In genomic region chr7:44112997-44113763, GRCh38 we compare ENCODE assay signal across 24 cellular contexts. TPM values are rescaled to one million over a fixed set of nuclear protein-coding genes. Genes with fewer than 3 reads are reported as not detected.
DNase-seq lines count a peak whose midpoint lies in the region; ATAC-seq, FAIRE-seq and TF ChIP-seq lines count a peak whose summit lies in the region.
"Had no signal": no experiment of that assay in that cellular context is flagged by ENCODE, and none has a peak within 500 bp of the region (broad histone marks: within the 10 kb centered on the region; RNA-seq: fewer than 3 reads in every experiment).

No MANE protein-coding gene starts in this region.

- H3K9me2 ChIP-seq in SK-N-SH: no peaks in the 10 kb centered on the region

- H3K9me3 ChIP-seq in SK-N-SH (no peaks in the 10 kb centered on the region), HEK293 (ENCODE audit: control insufficient read depth, insufficient read depth, low read depth, low read length) (no peaks in the 10 kb centered on the region), K562 (replicated peaks; ENCODE audit: control insufficient read depth, insufficient read depth, low read depth, low read length) (no peaks in the 10 kb centered on the region), stomach (no peaks in the 10 kb centered on the region)
- no peaks in the 10 kb centered on the region for H3K9me3 ChIP-seq in CD4-positive, alpha-beta memory T cell (ENCODE audit: control insufficient read depth in 1 of 2, low read length in 2 of 2)
- H3K9me3 ChIP-seq: esophagus muscularis mucosa, left ventricle myocardium inferior had no signal

- no peaks in the 10 kb centered on the region for H3K9me3 Mint-ChIP-seq in CD4-positive, alpha-beta memory T cell

- H3F3A ChIP-seq in SK-N-SH (replicated peaks; ENCODE audit: insufficient read depth): peaks cover 26% of the 10 kb centered on the region

- TF ChIP-seq RAD21 in SK-N-SH (IDR thresholded peaks at IDR 0.05; ENCODE audit: low read length) (no peak), K562 (CRISPR knock-in tag; conservative IDR thresholded peaks at IDR 0.05 in 1 of 2, IDR thresholded peaks at IDR 0.05 in 1 of 2) (no peak)

- H3K4me2 ChIP-seq in SK-N-SH (no peak overlapping the region), K562 (ENCODE audit: insufficient read depth, low read length) (peak overlapping the region; percentile 76)

- H3K27ac Mint-ChIP-seq in CD4-positive, alpha-beta memory T cell: no peak overlapping the region
- H3K27ac Mint-ChIP-seq: progenitor cell of endocrine pancreas had no signal

- 92% methylated on average over 34 of the region's 34 CpGs for WGBS in SK-N-SH (ENCODE audit: low lambda C conversion rate)
- WGBS in K562 (ENCODE audit: insufficient coverage, low coverage, missing lambda C conversion rate): 25% methylated on average over 17 of the region's 34 CpGs
- WGBS in stomach, 5 donors: 50 to 76% (median 67%) methylated on average over 11 to 34 of the region's 34 CpGs

- H3K4me3 Mint-ChIP-seq in CD4-positive, alpha-beta memory T cell: no peak overlapping the region
- H3K4me3 Mint-ChIP-seq: CD14-positive monocyte had no signal

- TF ChIP-seq EP300 in SK-N-SH (IDR thresholded peaks at IDR 0.05; ENCODE audit: borderline replicate concordance in 1 of 2, low read depth in 1 of 2, low read length in 1 of 2) (no peak), K562 (IDR thresholded peaks at IDR 0.05; ENCODE audit: low read length) (no peak), stomach (IDR thresholded peaks at IDR 0.05) (no peak)

- no peaks in the 10 kb centered on the region for H3K4me1 Mint-ChIP-seq in CD4-positive, alpha-beta memory T cell
- H3K4me1 Mint-ChIP-seq: CD14-positive monocyte had no signal

- intact Hi-C loops in K562 (cut with micrococcal nuclease): no loop called here
- intact Hi-C loops in stomach (cut with DNase I; ENCODE audit: low total_unique reads): no loop called here
- intact Hi-C loops in CD4-positive, alpha-beta memory T cell (cut with micrococcal nuclease): no loop called here

- no peak for TF ChIP-seq CTCF in SK-N-SH (IDR thresholded peaks at IDR 0.05)
- TF ChIP-seq CTCF in HEK293 (tag by site-specific recombination; IDR thresholded peaks at IDR 0.05): no peak
- TF ChIP-seq CTCF in K562 (IDR thresholded peaks at IDR 0.05 in 2 of 3, conservative IDR thresholded peaks at IDR 0.05 in 1 of 3; ENCODE audit: insufficient read depth in 2 of 3, low read depth in 1 of 3, low read length in 3 of 3): no peak
- TF ChIP-seq CTCF in stomach (IDR thresholded peaks at IDR 0.05): no peak

- H2AFZ ChIP-seq in SK-N-SH (ENCODE audit: low read depth): no peak overlapping the region
- no peak overlapping the region; the same call in 1 of the 2 replicates for H2AFZ ChIP-seq in K562 (ENCODE audit: low read depth, low read length)

- CTCF ChIA-PET in SK-N-SH (lab: Yijun Ruan, JAX): interaction anchor here (1.1 to 1.7 kb wide), 2 partner anchors 10 to 18 kb away, joined by 6 read pairs; partner anchors contain the start of gene POLD2
- CTCF ChIA-PET in HEK293 (lab: Yijun Ruan, JAX): no interaction called here
- CTCF ChIA-PET in K562 (lab: Yijun Ruan, JAX; ENCODE audit: low intra/inter-chr PET ratio): no interaction called here
- CTCF ChIA-PET in CD4-positive, alpha-beta memory T cell (lab: Charles Lee; ENCODE audit: partially characterized antibody): no interaction called here

- ATAC-seq in SK-N-SH treated with all-trans-retinoic acid at 6 μM for 48 hours (no peak), K562 (peak; percentile 73)

- no peak overlapping the region for H3K27ac ChIP-seq in SK-N-SH (ENCODE audit: low read depth in 2 of 2, low read length in 1 of 2)
- H3K27ac ChIP-seq in HEK293 (ENCODE audit: extremely low read depth, low read depth, low read length): no peak overlapping the region
- no peak overlapping the region for H3K27ac ChIP-seq in K562 (ENCODE audit: extremely low read depth, low read depth, low read length)
- peak overlapping the region in 1 of 5 donors; percentile 43 for H3K27ac ChIP-seq in stomach
- H3K27ac ChIP-seq in CD4-positive, alpha-beta memory T cell (ENCODE audit: low read depth, low read length): no peak overlapping the region
- H3K27ac ChIP-seq: skin epidermis had no signal

- peaks cover 4 to 37% of the 10 kb centered on the region in 2 donors for H3K36me3 Mint-ChIP-seq in CD4-positive, alpha-beta memory T cell

- H3K9ac ChIP-seq in SK-N-SH (no peak overlapping the region), K562 (ENCODE audit: insufficient read depth in 1 of 2, low read depth in 2 of 2, low read length in 2 of 2) (peak overlapping the region in 1 of 2 experiments; percentile 66; a peak in 2 of 4 replicates)

- H4K20me1 ChIP-seq in SK-N-SH (ENCODE audit: insufficient read depth): peaks cover 12% of the 10 kb centered on the region; the same call in 1 of the 2 replicates
- peaks cover 33% of the 10 kb centered on the region for H4K20me1 ChIP-seq in K562 (replicated peaks; ENCODE audit: control insufficient read depth, insufficient read depth, low read length)

- no TSS peak for BruUV-seq in K562 (replicated peaks; lab: Mats Ljungman, UMichigan)

- H3K4me3 ChIP-seq in SK-N-SH (ENCODE audit: low read depth in 2 of 2, low read length in 1 of 2) (no peak overlapping the region), HEK293 (ENCODE audit: low read depth, low read length) (no peak overlapping the region), K562 (peak overlapping the region; percentile 6), stomach (peak overlapping the region in 3 of 4 donors; percentile 0 to 25 (median 9))
- H3K4me3 ChIP-seq in CD4-positive, alpha-beta memory T cell (ENCODE audit: low read length in 2 of 2): no peak overlapping the region
- H3K4me3 ChIP-seq: esophagus muscularis mucosa, left ventricle myocardium inferior, skin epidermis had no signal

- peaks cover 9% of the 10 kb centered on the region for H3K9me1 ChIP-seq in K562 (ENCODE audit: control insufficient read depth, insufficient read depth, low read length)

- H3K79me2 ChIP-seq in SK-N-SH (ENCODE audit: insufficient read depth) (peaks cover 1% of the 10 kb centered on the region; the same call in 1 of the 2 replicates), K562 (ENCODE audit: control insufficient read depth, insufficient read depth, low read length) (no peaks in the 10 kb centered on the region)

- TF ChIP-seq POLR2A in K562 (conservative IDR thresholded peaks at IDR 0.05) (0 out of 2 replicates have a peak, but pooled peaks have one; percentile 58), stomach (IDR thresholded peaks at IDR 0.05) (no peak)

- POLR2A ChIA-PET in SK-N-SH (lab: Yijun Ruan, JAX) (interaction anchor here (1.4 to 3.0 kb wide), 2 partner anchors 10 to 87 kb away, joined by 4 to 18 read pairs; partner anchors contain the start of genes POLD2 and YKT6), HEK293 (lab: Yijun Ruan, JAX) (interaction anchor here (0.6 to 1.0 kb wide), 2 partner anchors 9 to 94 kb away, joined by 3 read pairs; no protein-coding TSS in a partner anchor), K562 (lab: Yijun Ruan, JAX) (interaction anchor here (0.6 to 2.8 kb wide), 5 partner anchors 10 to 619 kb away, joined by 3 to 12 read pairs (median 3); partner anchors contain the start of gene POLD2)
- POLR2A ChIA-PET in CD4-positive, alpha-beta memory T cell (lab: Charles Lee; ENCODE audit: partially characterized antibody): interaction anchor here (1.4 kb wide), 1 partner anchor 10 kb away, joined by 4 read pairs; the partner anchor contains the start of gene POLD2

- H3K36me3 ChIP-seq in SK-N-SH (replicated peaks in 1 of 2; ENCODE audit: control insufficient read depth in 1 of 2, insufficient read depth in 2 of 2, low read length in 1 of 2) (peaks cover 22 to 89% of the 10 kb centered on the region in 2 experiments), HEK293 (ENCODE audit: control insufficient read depth in 2 of 2, insufficient read depth in 1 of 2, low read length in 2 of 2) (peaks cover 0 to 40% of the 10 kb centered on the region in 2 experiments; a peak in 2 of 3 replicates), K562 (ENCODE audit: control insufficient read depth, insufficient read depth, low read length) (peaks cover 40% of the 10 kb centered on the region; the same call in 2 of the 3 replicates), stomach (peaks cover 6 to 100% (median 96%) of the 10 kb centered on the region in 4 donors)
- peaks cover 8% of the 10 kb centered on the region for H3K36me3 ChIP-seq in CD4-positive, alpha-beta memory T cell (ENCODE audit: insufficient read depth, low read length)

- H3K27me3 Mint-ChIP-seq in CD4-positive, alpha-beta memory T cell: no peaks in the 10 kb centered on the region
- H3K27me3 Mint-ChIP-seq: progenitor cell of endocrine pancreas had no signal

- FAIRE-seq in K562 (lab: Jason Lieb, UNC): peak; percentile 15
- FAIRE-seq: H1 had no signal

- H3K4me1 ChIP-seq in SK-N-SH (ENCODE audit: control insufficient read depth in 1 of 2, insufficient read depth in 2 of 2, low read depth in 1 of 2, low read length in 1 of 2): peaks cover 0 to 13% of the 10 kb centered on the region in 2 experiments; a peak in 1 of 4 replicates
- H3K4me1 ChIP-seq in HEK293 (ENCODE audit: control insufficient read depth, insufficient read depth, low read length): no peaks in the 10 kb centered on the region
- peaks cover 10 to 56% of the 10 kb centered on the region in 2 experiments; a peak in 4 of 5 replicates for H3K4me1 ChIP-seq in K562 (replicated peaks in 1 of 2; ENCODE audit: control insufficient read depth in 2 of 2, insufficient read depth in 2 of 2, low read length in 2 of 2)
- H3K4me1 ChIP-seq in stomach: peaks cover 0 to 18% (median 4%) of the 10 kb centered on the region in 4 donors
- no peaks in the 10 kb centered on the region for H3K4me1 ChIP-seq in CD4-positive, alpha-beta memory T cell (ENCODE audit: insufficient read depth, low read length)

- H3K27me3 ChIP-seq in SK-N-SH (ENCODE audit: insufficient read depth): no peaks in the 10 kb centered on the region
- H3K27me3 ChIP-seq in K562 (ENCODE audit: control insufficient read depth in 2 of 2, insufficient read depth in 2 of 2, low read length in 2 of 2): peaks cover 2 to 24% of the 10 kb centered on the region in 2 experiments; a peak in 3 of 5 replicates
- no peaks in the 10 kb centered on the region for H3K27me3 ChIP-seq in stomach
- no peaks in the 10 kb centered on the region for H3K27me3 ChIP-seq in CD4-positive, alpha-beta memory T cell (ENCODE audit: insufficient read depth, low read length)
- H3K27me3 ChIP-seq: esophagus muscularis mucosa had no signal

- in situ Hi-C loops in K562 (cut with MboI): no loop called here

- DNase-seq in SK-N-SH: peak; percentile 62
- DNase-seq in K562 (ENCODE audit: extremely low read depth in 1 of 4, low spot score in 3 of 4): peak; percentile 52 to 84 (median 82)
- DNase-seq in stomach: no peak
- no peak for DNase-seq in glomerular visceral epithelial cell (ENCODE audit: extremely low spot score)
- no peak for DNase-seq in CD4-positive, alpha-beta memory T cell
- DNase-seq in iPS-NIHi11 (ENCODE audit: low spot score): no peak
- DNase-seq: ACHN; activated naive CD4-positive, alpha-beta T cell treated with Interleukin-2 at 50 U/mL for 16 hours; effector CD8-positive, alpha-beta T cell; left ventricle myocardium inferior; MM.1S; NCI-H1694 treated with DMSO at 0.1 percent for 48 hours; NCI-H446 treated with DMSO at 0.1 percent for 48 hours; T-helper 1 cell had no signal

RNA-seq across cellular contexts. Expression of gene AEBP1, which starts 9.0 kb away (rescaled TPM):
- polyA plus RNA-seq in SK-N-SH (2012; rRNA removed) (40.3 and 105 TPM in 2 replicates), K562 (2011; rRNA removed) (0.43 and 1.1 TPM in 2 replicates), K562 (2014; fragmentation: Illumina TruSeq; extraction: Trizol) (0.30 and 0.69 TPM in 2 replicates), K562 (2014; fragmentation: Nextera tagmentation; extraction: Ambion mirVana) (under 1 TPM in 1 of 2 experiments, not detected in 1; 0.04 TPM), K562 (2014; rRNA removed) (0.03 TPM in 1 of 2 replicates, not detected in the other), stomach (10 to 100 TPM; 14.6 to 36.7 (median 17.7) TPM)
- polyA plus RNA-seq in SK-N-SH (2012; cell fraction: cytosol; rRNA removed): 36.3 and 54.8 TPM in 2 replicates
- polyA plus RNA-seq in SK-N-SH (2012; cell fraction: nucleus; rRNA removed): 278 and 326 TPM in 2 replicates
- 1.3 and 8.8 TPM in 2 replicates for total RNA-seq in K562 (2011; cell fraction: chromatin; rRNA removed; ENCODE audit: low replicate concordance)
- 4.2 and 6.2 TPM in 2 replicates for total RNA-seq in K562 (2011; cell fraction: nucleolus; rRNA removed)
- total RNA-seq in K562 (2011; cell fraction: nucleoplasm; rRNA removed): 3.3 and 4.3 TPM in 2 replicates
- total RNA-seq in K562 (2014; rRNA removed) (0.53 TPM in 1 of 2 replicates, not detected in the other), K562 (2014; rRNA removed; fragmentation: Illumina TruSeq; extraction: Trizol) (0.15 TPM in 1 of 2 replicates, not detected in the other), K562 (2015; rRNA removed; fragmentation: Illumina TruSeq; extraction: Trizol) (0.36 TPM in 1 of 2 replicates, not detected in the other), K562 (2021) (0.78 and 0.87 TPM in 2 replicates), stomach (100 to 1,000 TPM in 1 of 5 donors, 10 to 100 TPM in 4; 37.3 to 179 (median 58.8) TPM)
- polyA plus RNA-seq in K562 (2011; cell fraction: cytosol; rRNA removed): 0.48 and 0.60 TPM in 2 replicates
- 5.3 and 8.2 TPM in 2 replicates for polyA plus RNA-seq in K562 (2011; cell fraction: nucleus; rRNA removed)
- polyA plus RNA-seq in K562 (2012): 0.57 and 1.3 TPM in 2 replicates
- polyA minus RNA-seq in K562 (2011; rRNA and poly(A)+ RNA removed): 0.39 and 0.46 TPM in 2 replicates
- 1.0 and 1.8 TPM in 2 replicates for polyA minus RNA-seq in K562 (2011; cell fraction: cytosol; rRNA and poly(A)+ RNA removed)
- 0.67 and 1.1 TPM in 2 replicates for polyA minus RNA-seq in K562 (2011; cell fraction: nucleus; rRNA and poly(A)+ RNA removed)
- 1 to 10 TPM; 7.8 TPM for total RNA-seq in CD4-positive, alpha-beta memory T cell
- polyA plus RNA-seq in CD4-positive, alpha-beta memory T cell: 1 to 10 TPM in 1 of 2 donors, under 1 TPM in 1; 0.20 to 2.3 TPM
- total RNA-seq: Daoy had no signal
- polyA plus RNA-seq: CD14-positive monocyte had no signal

RNA-seq across cellular contexts. Expression of gene POLD2, which starts 10.2 kb away (rescaled TPM):
- 163 and 194 TPM in 2 replicates for polyA plus RNA-seq in SK-N-SH (2012; rRNA removed)
- polyA plus RNA-seq in SK-N-SH (2012; cell fraction: cytosol; rRNA removed): 97.4 and 129 TPM in 2 replicates
- 209 and 258 TPM in 2 replicates for polyA plus RNA-seq in SK-N-SH (2012; cell fraction: nucleus; rRNA removed)
- total RNA-seq in K562 (2011; cell fraction: chromatin; rRNA removed; ENCODE audit: low replicate concordance): 221 and 485 TPM in 2 replicates
- 288 and 305 TPM in 2 replicates for total RNA-seq in K562 (2011; cell fraction: nucleolus; rRNA removed)
- 283 and 288 TPM in 2 replicates for total RNA-seq in K562 (2011; cell fraction: nucleoplasm; rRNA removed)
- 225 and 257 TPM in 2 replicates for total RNA-seq in K562 (2014; rRNA removed)
- total RNA-seq in K562 (2014; rRNA removed; fragmentation: Illumina TruSeq; extraction: Trizol): 84.6 and 112 TPM in 2 replicates
- 148 and 153 TPM in 2 replicates for total RNA-seq in K562 (2015; rRNA removed; fragmentation: Illumina TruSeq; extraction: Trizol)
- 259 and 267 TPM in 2 replicates for total RNA-seq in K562 (2021)
- polyA plus RNA-seq in K562 (2011; rRNA removed): 255 and 293 TPM in 2 replicates
- polyA plus RNA-seq in K562 (2011; cell fraction: cytosol; rRNA removed): 344 and 561 TPM in 2 replicates
- polyA plus RNA-seq in K562 (2011; cell fraction: nucleus; rRNA removed): 643 and 644 TPM in 2 replicates
- 248 and 301 TPM in 2 replicates for polyA plus RNA-seq in K562 (2012)
- 230 and 249 TPM in 2 replicates for polyA plus RNA-seq in K562 (2014; fragmentation: Illumina TruSeq; extraction: Trizol)
- polyA plus RNA-seq in K562 (2014; fragmentation: Nextera tagmentation; extraction: Ambion mirVana): 10 to 100 TPM; 29.7 to 82.9 TPM
- 225 and 255 TPM in 2 replicates for polyA plus RNA-seq in K562 (2014; rRNA removed)
- 64.0 and 99.2 TPM in 2 replicates for polyA minus RNA-seq in K562 (2011; rRNA and poly(A)+ RNA removed)
- 89.3 and 91.7 TPM in 2 replicates for polyA minus RNA-seq in K562 (2011; cell fraction: cytosol; rRNA and poly(A)+ RNA removed)
- polyA minus RNA-seq in K562 (2011; cell fraction: nucleus; rRNA and poly(A)+ RNA removed): 95.6 and 131 TPM in 2 replicates
- total RNA-seq in stomach: 10 to 100 TPM; 19.8 to 91.2 (median 34.3) TPM
- 10 to 100 TPM; 77.2 to 85.4 (median 79.6) TPM for polyA plus RNA-seq in stomach
- 10 to 100 TPM; 48.7 to 61.0 TPM for total RNA-seq in CD4-positive, alpha-beta memory T cell
- 10 to 100 TPM; 89.4 to 94.4 TPM for polyA plus RNA-seq in CD4-positive, alpha-beta memory T cell

RNA-seq across cellular contexts. Expression of gene MYL7, which starts 28.0 kb away (rescaled TPM):
- 0.47 TPM in 1 of 2 replicates, not detected in the other for polyA plus RNA-seq in SK-N-SH (2012; rRNA removed)
- 0.08 and 0.22 TPM in 2 replicates for polyA plus RNA-seq in SK-N-SH (2012; cell fraction: cytosol; rRNA removed)
- polyA plus RNA-seq in SK-N-SH (2012; cell fraction: nucleus; rRNA removed): 0.61 and 1.9 TPM in 2 replicates
- not detected in 2 replicates for total RNA-seq in K562 (2011; cell fraction: chromatin; rRNA removed; ENCODE audit: low replicate concordance)
- total RNA-seq in K562 (2011; cell fraction: nucleolus; rRNA removed): not detected in 2 replicates
- not detected in 2 replicates for total RNA-seq in K562 (2011; cell fraction: nucleoplasm; rRNA removed)
- total RNA-seq in K562 (2014; rRNA removed): not detected in 2 replicates
- not detected in 2 replicates for total RNA-seq in K562 (2014; rRNA removed; fragmentation: Illumina TruSeq; extraction: Trizol)
- not detected in 2 replicates for total RNA-seq in K562 (2015; rRNA removed; fragmentation: Illumina TruSeq; extraction: Trizol)
- total RNA-seq in K562 (2021): not detected in 2 replicates
- polyA plus RNA-seq in K562 (2011; rRNA removed): not detected in 2 replicates
- 0.12 TPM in 1 of 2 replicates, not detected in the other for polyA plus RNA-seq in K562 (2011; cell fraction: cytosol; rRNA removed)
- 0.27 TPM in 1 of 2 replicates, not detected in the other for polyA plus RNA-seq in K562 (2011; cell fraction: nucleus; rRNA removed)
- polyA plus RNA-seq in K562 (2012): not detected in 2 replicates
- not detected in 2 replicates for polyA plus RNA-seq in K562 (2014; fragmentation: Illumina TruSeq; extraction: Trizol)
- not detected for polyA plus RNA-seq in K562 (2014; fragmentation: Nextera tagmentation; extraction: Ambion mirVana)
- not detected in 2 replicates for polyA plus RNA-seq in K562 (2014; rRNA removed)
- polyA minus RNA-seq in K562 (2011; rRNA and poly(A)+ RNA removed): not detected in 2 replicates
- not detected in 2 replicates for polyA minus RNA-seq in K562 (2011; cell fraction: cytosol; rRNA and poly(A)+ RNA removed)
- polyA minus RNA-seq in K562 (2011; cell fraction: nucleus; rRNA and poly(A)+ RNA removed): not detected in 2 replicates
- total RNA-seq in stomach: not detected
- polyA plus RNA-seq in stomach: 1 to 10 TPM in 1 of 3 donors, not detected in 2; 2.2 TPM
- not detected for total RNA-seq in CD4-positive, alpha-beta memory T cell
- not detected for polyA plus RNA-seq in CD4-positive, alpha-beta memory T cell
- total RNA-seq: Daoy, esophagus muscularis mucosa, mononuclear cell had no signal
- polyA plus RNA-seq: CD14-positive monocyte had no signal

RNA-seq across cellular contexts. Expression of gene POLM, which starts 30.9 kb away (rescaled TPM):
- 17.4 and 23.1 TPM in 2 replicates for polyA plus RNA-seq in SK-N-SH (2012; rRNA removed)
- 4.2 and 7.5 TPM in 2 replicates for polyA plus RNA-seq in SK-N-SH (2012; cell fraction: cytosol; rRNA removed)
- 117 and 123 TPM in 2 replicates for polyA plus RNA-seq in SK-N-SH (2012; cell fraction: nucleus; rRNA removed)
- total RNA-seq in K562 (2011; cell fraction: chromatin; rRNA removed; ENCODE audit: low replicate concordance): 15.0 and 46.8 TPM in 2 replicates
- 28.4 and 32.0 TPM in 2 replicates for total RNA-seq in K562 (2011; cell fraction: nucleolus; rRNA removed)
- total RNA-seq in K562 (2011; cell fraction: nucleoplasm; rRNA removed): 22.1 and 23.5 TPM in 2 replicates
- total RNA-seq in K562 (2014; rRNA removed): 4.1 and 6.5 TPM in 2 replicates
- 1.3 and 1.9 TPM in 2 replicates for total RNA-seq in K562 (2014; rRNA removed; fragmentation: Illumina TruSeq; extraction: Trizol)
- total RNA-seq in K562 (2015; rRNA removed; fragmentation: Illumina TruSeq; extraction: Trizol): 4.2 and 4.8 TPM in 2 replicates
- total RNA-seq in K562 (2021): 8.6 and 9.9 TPM in 2 replicates
- polyA plus RNA-seq in K562 (2011; rRNA removed): 4.1 and 5.7 TPM in 2 replicates
- polyA plus RNA-seq in K562 (2011; cell fraction: cytosol; rRNA removed): 4.9 and 8.0 TPM in 2 replicates
- polyA plus RNA-seq in K562 (2011; cell fraction: nucleus; rRNA removed): 22.0 and 33.1 TPM in 2 replicates
- 4.7 and 10.9 TPM in 2 replicates for polyA plus RNA-seq in K562 (2012)
- polyA plus RNA-seq in K562 (2014; fragmentation: Illumina TruSeq; extraction: Trizol): 3.6 and 4.1 TPM in 2 replicates
- under 1 TPM; 0.51 to 0.70 TPM for polyA plus RNA-seq in K562 (2014; fragmentation: Nextera tagmentation; extraction: Ambion mirVana)
- polyA plus RNA-seq in K562 (2014; rRNA removed): 5.2 and 5.9 TPM in 2 replicates
- 4.8 and 6.4 TPM in 2 replicates for polyA minus RNA-seq in K562 (2011; rRNA and poly(A)+ RNA removed)
- 5.9 and 23.5 TPM in 2 replicates for polyA minus RNA-seq in K562 (2011; cell fraction: cytosol; rRNA and poly(A)+ RNA removed)
- 16.4 and 23.2 TPM in 2 replicates for polyA minus RNA-seq in K562 (2011; cell fraction: nucleus; rRNA and poly(A)+ RNA removed)
- total RNA-seq in stomach: 10 to 100 TPM in 4 of 5 donors, 1 to 10 TPM in 1; 4.7 to 94.2 (median 17.8) TPM
- 10 to 100 TPM; 10.2 to 18.6 (median 10.6) TPM for polyA plus RNA-seq in stomach
- total RNA-seq in CD4-positive, alpha-beta memory T cell: 10 to 100 TPM; 64.8 to 67.2 TPM
- 10 to 100 TPM in 1 of 2 donors, 1 to 10 TPM in 1; 8.0 to 18.2 TPM for polyA plus RNA-seq in CD4-positive, alpha-beta memory T cell

RNA-seq across cellular contexts. Expression of gene PGAM2, which starts 47.8 kb away (rescaled TPM):
- polyA plus RNA-seq in SK-N-SH (2012; rRNA removed): 0.79 and 1.5 TPM in 2 replicates
- polyA plus RNA-seq in SK-N-SH (2012; cell fraction: cytosol; rRNA removed): 0.96 and 1.0 TPM in 2 replicates
- polyA plus RNA-seq in SK-N-SH (2012; cell fraction: nucleus; rRNA removed): 1.6 and 2.5 TPM in 2 replicates
- not detected in 2 replicates for total RNA-seq in K562 (2011; cell fraction: chromatin; rRNA removed; ENCODE audit: low replicate concordance)
- 0.50 and 0.53 TPM in 2 replicates for total RNA-seq in K562 (2011; cell fraction: nucleolus; rRNA removed)
- total RNA-seq in K562 (2011; cell fraction: nucleoplasm; rRNA removed): not detected in 2 replicates
- not detected in 2 replicates for total RNA-seq in K562 (2014; rRNA removed)
- not detected in 2 replicates for total RNA-seq in K562 (2014; rRNA removed; fragmentation: Illumina TruSeq; extraction: Trizol)
- total RNA-seq in K562 (2015; rRNA removed; fragmentation: Illumina TruSeq; extraction: Trizol): not detected in 2 replicates
- total RNA-seq in K562 (2021): not detected in 2 replicates
- not detected in 2 replicates for polyA plus RNA-seq in K562 (2011; rRNA removed)
- polyA plus RNA-seq in K562 (2011; cell fraction: cytosol; rRNA removed): 0.12 TPM in 1 of 2 replicates, not detected in the other
- 0.14 TPM in 1 of 2 replicates, not detected in the other for polyA plus RNA-seq in K562 (2011; cell fraction: nucleus; rRNA removed)
- not detected in 2 replicates for polyA plus RNA-seq in K562 (2012)
- polyA plus RNA-seq in K562 (2014; fragmentation: Illumina TruSeq; extraction: Trizol): not detected in 2 replicates
- not detected for polyA plus RNA-seq in K562 (2014; fragmentation: Nextera tagmentation; extraction: Ambion mirVana)
- polyA plus RNA-seq in K562 (2014; rRNA removed): not detected in 2 replicates
- not detected in 2 replicates for polyA minus RNA-seq in K562 (2011; rRNA and poly(A)+ RNA removed)
- not detected in 2 replicates for polyA minus RNA-seq in K562 (2011; cell fraction: cytosol; rRNA and poly(A)+ RNA removed)
- polyA minus RNA-seq in K562 (2011; cell fraction: nucleus; rRNA and poly(A)+ RNA removed): not detected in 2 replicates
- total RNA-seq in stomach: under 1 TPM in 1 of 5 donors, not detected in 4; 0.92 TPM
- polyA plus RNA-seq in stomach: 1 to 10 TPM; 3.1 to 5.8 (median 4.2) TPM
- 1 to 10 TPM; 1.1 to 1.5 TPM for total RNA-seq in CD4-positive, alpha-beta memory T cell
- polyA plus RNA-seq in CD4-positive, alpha-beta memory T cell: not detected
- total RNA-seq: Daoy had no signal
- polyA plus RNA-seq: CD14-positive monocyte, neural cell had no signal

Comparison
In these comparisons a context has a peak if more than half of its experiments do, and no peak if none do; other contexts are left out.
1. DNase-seq: peak in SK-N-SH (single experiment) and K562 (4 of 4); none in stomach (single experiment), glomerular visceral epithelial cell (single experiment), CD4-positive, alpha-beta memory T cell (0 of 5) and iPS-NIHi11 (single experiment).
2. H3K4me3 ChIP-seq: peak in K562 (single experiment) and stomach (3 of 4); none in SK-N-SH (0 of 2), HEK293 (single experiment) and CD4-positive, alpha-beta memory T cell (0 of 2).